Comparison of ENCODE assay signal across 1 cellular context in the genomic region with DNA sequence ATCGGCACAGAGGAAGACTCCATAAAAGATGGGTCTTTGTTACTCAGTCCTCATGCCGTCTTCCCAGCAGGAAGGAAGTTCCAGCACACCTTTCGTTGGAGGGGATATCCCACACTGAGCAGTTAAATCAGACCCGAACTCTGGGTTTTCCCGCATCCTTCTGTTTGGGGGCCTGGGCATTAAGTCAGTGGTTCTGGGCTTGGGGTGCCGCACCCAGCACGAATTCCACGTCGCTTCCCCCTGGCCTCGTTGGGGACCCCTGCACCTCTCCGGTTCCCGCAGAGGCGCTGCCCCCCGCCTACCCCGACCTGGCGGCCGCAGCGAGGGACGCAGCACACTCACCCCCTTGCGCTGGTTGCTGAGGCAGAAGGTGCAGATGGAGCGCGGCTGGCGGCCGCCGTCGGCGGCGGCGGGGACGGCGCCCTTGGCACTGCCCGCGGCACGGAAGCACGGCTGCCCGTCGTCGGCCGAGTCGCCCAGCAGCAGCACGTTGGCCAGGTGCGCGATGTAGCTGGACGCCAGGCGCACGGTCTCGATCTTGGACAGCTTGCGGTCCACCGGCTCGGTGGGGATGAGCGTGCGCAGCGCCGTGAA.
TF ChIP-seq lines count a peak whose summit lies in the region.

No MANE protein-coding gene starts in this region.

TF ChIP-seq in H1, 55 proteins besides CTCF, POLR2A, EP300 and RAD21:
- TF ChIP-seq RBBP5 (IDR thresholded peaks at IDR 0.05; ENCODE audit: borderline replicate concordance, low read depth, low read length) (peak; percentile 53; the same call in 1 of the 2 replicates), KDM4A (IDR thresholded peaks at IDR 0.05; ENCODE audit: low read depth, low read length, severe bottlenecking) (peak; percentile 82), BRCA1 (IDR thresholded peaks at IDR 0.05; ENCODE audit: low read depth, low read length) (no peak), CTBP2 (IDR thresholded peaks at IDR 0.05; ENCODE audit: borderline replicate concordance, insufficient read depth, insufficient read length, low read length) (no peak), SUZ12 (IDR thresholded peaks at IDR 0.05; ENCODE audit: low read length) (peak; percentile 62), CBX8 (IDR thresholded peaks at IDR 0.05; ENCODE audit: borderline replicate concordance, low read depth, low read length) (no peak), CEBPB (IDR thresholded peaks at IDR 0.05; ENCODE audit: low read depth, low read length) (no peak), SRF (IDR thresholded peaks at IDR 0.05; ENCODE audit: low read depth, low read length) (no peak), MAFK (IDR thresholded peaks at IDR 0.05; ENCODE audit: low read depth, low read length) (no peak), SP2 (IDR thresholded peaks at IDR 0.05; ENCODE audit: low read length) (no peak), EZH2 (IDR thresholded peaks at IDR 0.05; ENCODE audit: low read depth, low read length, severe bottlenecking) (peak; percentile 49)
